ENCODE assay signal across 8 cellular contexts in genomic region chr17:40818733-40819527, GRCh38. TPM values are rescaled to one million over a fixed set of nuclear protein-coding genes. Genes with fewer than 3 reads are reported as not detected.
DNase-seq lines count a peak whose midpoint lies in the region; ATAC-seq and TF ChIP-seq lines count a peak whose summit lies in the region.

No MANE protein-coding gene starts in this region.

- DNase-seq in C1 segment of cervical spinal cord (lab: John Stamatoyannopoulos, UW) (peak; percentile 4 to 86 (median 61)), HPDE6-E6E7 (ENCODE audit: extremely low spot score) (peak; percentile 49), NOMO-1 treated with DMSO at 0.1 percent for 48 hours (lab: John Stamatoyannopoulos, UW; ENCODE audit: unreplicated experiment) (peak; percentile 76), endothelial cell (ENCODE audit: low spot score) (peak; percentile 88), midbrain (lab: John Stamatoyannopoulos, UW) (peak; percentile 73)
- DNase-seq in activated CD8-positive, alpha-beta memory T cell treated with anti-CD3 and anti-CD28 coated beads, Interleukin-2, amount 50 U/mL, for 24 hours (ENCODE audit: extremely low read depth), result peak; percentile 54
- DNase-seq in stimulated activated CD8-positive, alpha-beta memory T cell treated with anti-CD3 and anti-CD28 coated beads, Interleukin-15, amount 100 ng/mL, for 48 hours (ENCODE audit: low read depth in 2 of 2), result peak; percentile 78 to 82

- peak overlapping the region; percentile 98 for H3K27ac Mint-ChIP-seq in endothelial cell (ENCODE audit: unreplicated experiment)

- peak overlapping the region; percentile 98 for H3K4me3 Mint-ChIP-seq in endothelial cell (ENCODE audit: unreplicated experiment)

- no peaks in the 10 kb centered on the region for H3K27me3 Mint-ChIP-seq in endothelial cell (ENCODE audit: unreplicated experiment)

- ATAC-seq in GM19452 (IDR thresholded peaks at IDR 0.05; ENCODE audit: unreplicated experiment), result peak; percentile 60

- peaks cover 17% of the 10 kb centered on the region for H3K36me3 Mint-ChIP-seq in endothelial cell (ENCODE audit: low read depth, unreplicated experiment)

- no peak for TF ChIP-seq CTCF in endothelial cell (IDR thresholded peaks at IDR 0.05; ENCODE audit: unreplicated experiment)

- H3K4me1 Mint-ChIP-seq in endothelial cell (ENCODE audit: unreplicated experiment), result peaks cover 30% of the 10 kb centered on the region

- no peaks in the 10 kb centered on the region for H3K9me3 Mint-ChIP-seq in endothelial cell (ENCODE audit: unreplicated experiment)

RNA-seq across cellular contexts. Expression of gene KRT10, which starts 3.5 kb away (rescaled TPM):
- total RNA-seq in endothelial cell (ENCODE audit: unreplicated experiment), result 28.2 TPM

RNA-seq across cellular contexts. Expression of gene KRT28, which starts 19.2 kb away (rescaled TPM):
- not detected for total RNA-seq in endothelial cell (ENCODE audit: unreplicated experiment)

RNA-seq across cellular contexts. Expression of gene KRT27, which starts 36.6 kb away (rescaled TPM):
- total RNA-seq in endothelial cell (ENCODE audit: unreplicated experiment), result not detected

RNA-seq across cellular contexts. Expression of gene KRT26, which starts 46.9 kb away (rescaled TPM):
- not detected for total RNA-seq in endothelial cell (ENCODE audit: unreplicated experiment)

RNA-seq across cellular contexts. Expression of gene KRT12, which starts 48.1 kb away (rescaled TPM):
- total RNA-seq in endothelial cell (ENCODE audit: unreplicated experiment), result not detected

Comparison
In these comparisons a context has a peak if more than half of its experiments do, and no peak if none do; other contexts are left out.
1. Peak in every context shown above with its lines: DNase-seq and ATAC-seq.